In the genomic region with DNA sequence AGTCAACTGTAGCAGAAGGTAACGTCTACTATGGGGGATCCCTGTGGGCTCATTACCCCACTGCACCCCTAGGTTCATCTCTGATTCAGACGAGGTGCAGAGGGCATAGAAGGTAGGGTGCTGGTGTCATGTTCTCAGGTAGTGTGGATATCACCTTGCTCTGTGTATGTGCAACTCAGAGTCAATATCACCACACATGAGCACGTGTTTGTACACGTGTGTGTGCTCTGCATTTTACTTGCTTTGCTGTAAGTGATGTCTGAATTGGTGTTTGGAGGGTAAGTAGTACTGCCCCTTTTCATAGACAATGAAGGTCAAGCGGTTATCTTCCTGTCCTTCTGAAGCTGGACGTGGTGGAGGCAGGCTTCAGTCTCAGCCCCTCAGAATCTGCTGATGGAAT, we compare ENCODE assay signal across 7 cellular contexts. TPM values are rescaled to one million over a fixed set of nuclear protein-coding genes. Genes with fewer than 3 reads are reported as not detected.
"Had no signal": no experiment of that assay in that cellular context is flagged by ENCODE, and none has a peak within 500 bp of the region (broad histone marks: within the 10 kb centered on the region; RNA-seq: fewer than 3 reads in every experiment).

No MANE protein-coding gene starts in this region.

- H3K27ac ChIP-seq: HL-60 had no signal

- ATAC-seq: K562 had no signal

- H3K4me1 Mint-ChIP-seq: IgD-negative memory B cell had no signal

- FAIRE-seq: HTR-8/SVneo, K562 had no signal

- H3K27ac Mint-ChIP-seq: IgD-negative memory B cell had no signal

- H3K4me3 ChIP-seq: K562 had no signal

- H3K36me3 Mint-ChIP-seq: IgD-negative memory B cell had no signal

- DNase-seq: IMR-90, KBM-7, KG1 had no signal

- H3K4me3 Mint-ChIP-seq: IgD-negative memory B cell had no signal

RNA-seq across cellular contexts. Expression of a gene that starts 10.4 kb away (rescaled TPM):
- polyA plus RNA-seq: IgD-negative memory B cell, IMR-90 had no signal
